In the genomic region with DNA sequence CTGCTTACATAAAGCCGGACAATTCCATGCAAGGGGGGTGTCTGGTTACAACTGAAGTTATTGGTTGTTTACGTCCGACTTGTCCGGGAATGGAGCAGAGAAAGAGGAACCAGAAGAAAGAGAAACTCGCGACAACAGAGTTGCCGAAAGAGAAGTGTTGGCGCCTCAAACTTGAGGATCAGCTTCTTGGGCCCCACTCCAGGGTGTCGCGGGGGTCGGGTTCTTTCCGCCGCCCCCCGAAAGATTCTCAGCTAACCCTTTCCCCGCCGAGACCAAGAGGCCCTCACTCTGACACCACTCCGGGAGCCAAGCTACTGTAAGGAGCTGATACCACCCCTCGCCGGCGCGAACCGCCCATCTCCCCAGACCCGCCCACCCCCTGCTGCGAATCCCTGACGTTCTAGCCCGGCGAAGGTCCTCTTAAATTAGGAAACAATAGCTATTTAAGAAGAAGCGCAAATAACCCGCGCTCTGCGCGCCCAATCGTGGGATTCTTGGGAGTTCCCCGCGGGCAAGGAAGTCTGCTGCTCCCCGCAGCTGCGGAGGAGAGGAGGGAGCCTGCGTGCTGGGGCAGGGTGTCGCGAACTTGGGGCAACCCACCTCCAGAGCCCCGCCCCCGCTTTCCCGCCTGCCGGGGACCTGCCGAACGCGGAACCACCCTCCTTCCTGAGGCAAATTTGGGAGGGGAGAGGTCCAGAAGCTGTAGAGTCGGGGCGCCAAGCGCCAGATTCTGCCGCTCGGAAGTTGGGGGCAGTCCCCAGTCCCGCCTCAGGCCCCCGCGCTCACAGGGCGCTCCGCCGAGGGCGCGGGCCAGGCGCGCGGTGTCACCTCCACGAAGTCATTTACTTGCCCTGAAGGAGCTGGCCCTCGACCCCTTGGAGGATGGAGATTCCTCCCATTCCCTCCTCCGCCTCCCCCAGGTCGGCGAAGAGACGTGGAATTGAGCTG, we compare ENCODE assay signal across 8 cellular contexts. TPM values are rescaled to one million over a fixed set of nuclear protein-coding genes. Genes with fewer than 3 reads are reported as not detected.
DNase-seq lines count a peak whose midpoint lies in the region; ATAC-seq and TF ChIP-seq lines count a peak whose summit lies in the region.

No MANE protein-coding gene starts in this region.

- H3K27me3 ChIP-seq in esophagus muscularis mucosa = peaks cover 14 to 84% (median 52%) of the 10 kb centered on the region in 4 donors
- peaks cover 71% of the 10 kb centered on the region for H3K27me3 ChIP-seq in neural cell (ENCODE audit: insufficient read depth, low read depth, low read length)

- TF ChIP-seq RAD21 in neural cell (conservative IDR thresholded peaks at IDR 0.05) = no peak

- no peaks in the 10 kb centered on the region for H3F3A ChIP-seq in neural cell (ENCODE audit: insufficient read depth, low read length, poor library complexity, severe bottlenecking)

- intact Hi-C loops in Right ventricle myocardium inferior (cut with DNase I) (no loop called here), cardiac septum (cut with DNase I) (loop anchor here (5.0 kb wide), 1 partner anchor 169 kb away; no protein-coding TSS in a partner anchor), esophagus muscularis mucosa (cut with DNase I) (loop anchor here (5.0 kb wide), 1 partner anchor 919 kb away; no protein-coding TSS in a partner anchor)

- no peak overlapping the region for H3K27ac Mint-ChIP-seq in T-helper 17 cell

- no peak overlapping the region for H3K4me2 ChIP-seq in neural cell (ENCODE audit: low read length)

- H3K79me2 ChIP-seq in neural cell (replicated peaks; ENCODE audit: insufficient read depth, low read length) = no peaks in the 10 kb centered on the region

- no peaks in the 10 kb centered on the region for H3K36me3 Mint-ChIP-seq in T-helper 17 cell (ENCODE audit: low read depth)

- TF ChIP-seq EP300 in esophagus muscularis mucosa (IDR thresholded peaks at IDR 0.05) (no peak), neural cell (conservative IDR thresholded peaks at IDR 0.05; ENCODE audit: poor library complexity, severe bottlenecking) (no peak)

- no peaks in the 10 kb centered on the region for H4K20me1 ChIP-seq in neural cell (ENCODE audit: insufficient read depth)

- TF ChIP-seq CTCF in esophagus muscularis mucosa (IDR thresholded peaks at IDR 0.05) = no peak
- TF ChIP-seq CTCF in neural cell (IDR thresholded peaks at IDR 0.05; ENCODE audit: poor library complexity, severe bottlenecking) = no peak

- H3K4me1 ChIP-seq in esophagus muscularis mucosa = peaks cover 26 to 37% (median 31%) of the 10 kb centered on the region in 4 donors

- TF ChIP-seq POLR2A in esophagus muscularis mucosa (IDR thresholded peaks at IDR 0.05; ENCODE audit: low read depth) = no peak

- H3K27me3 Mint-ChIP-seq in T-helper 17 cell = peaks cover 93% of the 10 kb centered on the region

- peak overlapping the region; percentile 44 to 58 (median 47) for H3K4me3 ChIP-seq in esophagus muscularis mucosa
- peak overlapping the region; percentile 58 for H3K4me3 ChIP-seq in neural cell (ENCODE audit: low read length)

- H3K9ac ChIP-seq in neural cell (ENCODE audit: low read length) = no peak overlapping the region

- H3K36me3 ChIP-seq in esophagus muscularis mucosa = no peaks in the 10 kb centered on the region
- no peaks in the 10 kb centered on the region for H3K36me3 ChIP-seq in neural cell (ENCODE audit: insufficient read depth, low read length)

- H3K27ac ChIP-seq in esophagus muscularis mucosa (replicated peaks in 1 of 4) = no peak overlapping the region
- H3K27ac ChIP-seq in neural cell (ENCODE audit: low read length) = no peak overlapping the region

- peak; percentile 34 for ATAC-seq in Right ventricle myocardium inferior
- ATAC-seq in T-helper 17 cell = peak; percentile 53
- no peak for ATAC-seq in HG02610 (IDR thresholded peaks at IDR 0.05; ENCODE audit: unreplicated experiment)
- ATAC-seq in HG02981 (IDR thresholded peaks at IDR 0.05; ENCODE audit: unreplicated experiment) = no peak

- H3K9me3 ChIP-seq in T-helper 17 cell (ENCODE audit: control insufficient read depth, low read length, poor library complexity, severe bottlenecking) (no peaks in the 10 kb centered on the region), esophagus muscularis mucosa (no peaks in the 10 kb centered on the region), neural cell (ENCODE audit: low read length) (no peaks in the 10 kb centered on the region)

- no peak overlapping the region for H2AFZ ChIP-seq in neural cell (ENCODE audit: low read depth, low read length)

- H3K9me2 ChIP-seq in neural cell (ENCODE audit: insufficient read depth, low read length) = no peaks in the 10 kb centered on the region

- 19% methylated on average over 27 of the region's 69 CpGs for WGBS in esophagus muscularis mucosa

- DNase-seq in Right ventricle myocardium inferior (ENCODE audit: missing footprints) (peak; percentile 81), cardiac septum (ENCODE audit: low spot score) (no peak), T-helper 17 cell (no peak), esophagus muscularis mucosa (ENCODE audit: extremely low spot score) (no peak), NCI-H1048 (lab: John Stamatoyannopoulos, UW) (no peak)

- H3K4me1 Mint-ChIP-seq in T-helper 17 cell = peaks cover 21% of the 10 kb centered on the region

- H3K4me3 Mint-ChIP-seq in T-helper 17 cell = peak overlapping the region; percentile 87

TF ChIP-seq in neural cell, 6 proteins besides CTCF, POLR2A, EP300 and RAD21:
- TF ChIP-seq EZH2 (IDR thresholded peaks at IDR 0.05; ENCODE audit: borderline replicate concordance, insufficient read depth, low read length, poor library complexity, severe bottlenecking) = peak; percentile 62
- TF ChIP-seq, protein P1, sequence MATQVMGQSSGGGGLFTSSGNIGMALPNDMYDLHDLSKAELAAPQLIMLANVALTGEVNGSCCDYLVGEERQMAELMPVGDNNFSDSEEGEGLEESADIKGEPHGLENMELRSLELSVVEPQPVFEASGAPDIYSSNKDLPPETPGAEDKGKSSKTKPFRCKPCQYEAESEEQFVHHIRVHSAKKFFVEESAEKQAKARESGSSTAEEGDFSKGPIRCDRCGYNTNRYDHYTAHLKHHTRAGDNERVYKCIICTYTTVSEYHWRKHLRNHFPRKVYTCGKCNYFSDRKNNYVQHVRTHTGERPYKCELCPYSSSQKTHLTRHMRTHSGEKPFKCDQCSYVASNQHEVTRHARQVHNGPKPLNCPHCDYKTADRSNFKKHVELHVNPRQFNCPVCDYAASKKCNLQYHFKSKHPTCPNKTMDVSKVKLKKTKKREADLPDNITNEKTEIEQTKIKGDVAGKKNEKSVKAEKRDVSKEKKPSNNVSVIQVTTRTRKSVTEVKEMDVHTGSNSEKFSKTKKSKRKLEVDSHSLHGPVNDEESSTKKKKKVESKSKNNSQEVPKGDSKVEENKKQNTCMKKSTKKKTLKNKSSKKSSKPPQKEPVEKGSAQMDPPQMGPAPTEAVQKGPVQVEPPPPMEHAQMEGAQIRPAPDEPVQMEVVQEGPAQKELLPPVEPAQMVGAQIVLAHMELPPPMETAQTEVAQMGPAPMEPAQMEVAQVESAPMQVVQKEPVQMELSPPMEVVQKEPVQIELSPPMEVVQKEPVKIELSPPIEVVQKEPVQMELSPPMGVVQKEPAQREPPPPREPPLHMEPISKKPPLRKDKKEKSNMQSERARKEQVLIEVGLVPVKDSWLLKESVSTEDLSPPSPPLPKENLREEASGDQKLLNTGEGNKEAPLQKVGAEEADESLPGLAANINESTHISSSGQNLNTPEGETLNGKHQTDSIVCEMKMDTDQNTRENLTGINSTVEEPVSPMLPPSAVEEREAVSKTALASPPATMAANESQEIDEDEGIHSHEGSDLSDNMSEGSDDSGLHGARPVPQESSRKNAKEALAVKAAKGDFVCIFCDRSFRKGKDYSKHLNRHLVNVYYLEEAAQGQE (IDR thresholded peaks at IDR 0.05; ENCODE audit: borderline replicate concordance) = no peak

RNA-seq across cellular contexts. Expression of a gene that starts 8.5 kb away (rescaled TPM):
- total RNA-seq in Right ventricle myocardium inferior = not detected
- total RNA-seq in cardiac septum = not detected
- not detected for total RNA-seq in T-helper 17 cell
- total RNA-seq in esophagus muscularis mucosa = not detected
- polyA plus RNA-seq in neural cell = 1.6 and 2.5 TPM in 2 replicates
- 3.7 and 4.1 TPM in 2 replicates for polyA minus RNA-seq in neural cell

Comparison
In these comparisons a context has a peak if more than half of its experiments do, and no peak if none do; other contexts are left out.
1. ATAC-seq: peak in Right ventricle myocardium inferior (single experiment) and T-helper 17 cell (single experiment); none in HG02610 (single experiment) and HG02981 (single experiment).